In the genomic region with DNA sequence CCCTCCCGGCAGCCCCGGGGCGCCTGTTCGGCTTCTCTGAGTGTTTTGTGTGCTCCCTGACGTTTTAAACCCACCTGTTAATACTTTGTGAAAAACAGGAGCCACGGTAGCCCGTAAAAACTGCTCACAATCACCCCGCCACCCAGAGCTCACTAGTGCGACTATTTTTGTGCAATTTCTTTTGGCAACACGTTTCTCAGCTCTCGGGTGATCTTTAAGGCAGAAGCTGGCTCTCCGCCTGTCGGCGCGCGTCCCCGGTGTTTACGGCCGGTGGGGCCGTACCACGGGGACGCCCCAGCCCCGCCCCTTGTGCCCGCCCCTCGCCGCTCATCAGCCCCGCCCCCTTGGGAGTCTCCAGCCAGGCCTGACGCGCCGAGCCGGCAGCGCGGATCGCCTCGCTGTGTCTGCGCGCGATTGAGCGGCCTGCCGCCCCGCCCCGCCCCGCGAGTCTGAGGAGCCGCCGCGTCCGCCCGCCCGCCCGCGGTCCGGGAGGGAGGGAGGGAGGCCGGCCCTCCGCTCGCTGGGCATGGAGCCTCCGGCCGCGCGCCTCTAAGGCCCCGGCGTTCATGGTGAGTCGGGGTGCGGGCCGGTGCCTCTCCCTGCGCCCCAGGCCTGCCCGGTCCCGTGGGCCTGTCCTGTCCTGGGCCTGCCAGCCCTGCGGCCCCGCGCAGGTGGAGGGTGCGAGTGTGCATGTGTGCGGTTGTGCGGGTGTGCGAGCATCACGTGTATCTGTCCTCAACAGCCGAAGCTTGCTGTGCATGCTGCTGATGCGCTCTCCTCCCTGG, we compare ENCODE assay signal across 8 cellular contexts. TPM values are rescaled to one million over a fixed set of nuclear protein-coding genes. Genes with fewer than 3 reads are reported as not detected.
DNase-seq lines count a peak whose midpoint lies in the region; ATAC-seq and TF ChIP-seq lines count a peak whose summit lies in the region.

No MANE protein-coding gene starts in this region.

- peaks cover 6% of the 10 kb centered on the region for H3K23me2 ChIP-seq in H9 (ENCODE audit: insufficient read length, low read depth, low read length, poor library complexity, severe bottlenecking)

- peak overlapping the region; percentile 85 to 98 for H3K4me3 Mint-ChIP-seq in H9

- H3K18ac ChIP-seq in H9 (ENCODE audit: insufficient read length, low read depth, low read length) (peak overlapping the region; percentile 83), neuronal stem cell (ENCODE audit: low read length) (peak overlapping the region; percentile 97)

- H3K27me3 ChIP-seq in H9 (ENCODE audit: insufficient read depth, low read length) (no peaks in the 10 kb centered on the region), MG63 (no peaks in the 10 kb centered on the region), foreskin keratinocyte (no peaks in the 10 kb centered on the region), neuronal stem cell (ENCODE audit: control insufficient read depth in 3 of 3, insufficient read depth in 3 of 3, low read depth in 1 of 3, low read length in 3 of 3) (no peaks in the 10 kb centered on the region)

- TF ChIP-seq CTCF in H9 (conservative IDR thresholded peaks at IDR 0.05) (0 out of 3 replicates have a peak, but pooled peaks have one; percentile 8), foreskin keratinocyte (conservative IDR thresholded peaks at IDR 0.05) (peak; percentile 48)

- H2AFZ ChIP-seq in H9 (ENCODE audit: low read length) (no peak overlapping the region), neuronal stem cell (ENCODE audit: low read length) (peak overlapping the region; percentile 89)

- no peak overlapping the region for H2BK12ac ChIP-seq in H9 (ENCODE audit: insufficient read length, low read depth, low read length)
- peak overlapping the region; percentile 14 for H2BK12ac ChIP-seq in neuronal stem cell (ENCODE audit: low read length)

- H2BK20ac ChIP-seq in H9 (ENCODE audit: low read depth, low read length, poor library complexity, severe bottlenecking), result no peak overlapping the region

- H3K9me3 Mint-ChIP-seq in H9, result no peaks in the 10 kb centered on the region

- H4K8ac ChIP-seq in H9 (replicated peaks; ENCODE audit: insufficient read length, low read depth, low read length), result no peak overlapping the region
- peak overlapping the region; percentile 94 for H4K8ac ChIP-seq in neuronal stem cell (ENCODE audit: low read depth, low read length)

- H2BK5ac ChIP-seq in H9 (ENCODE audit: insufficient read length, low read length), result no peak overlapping the region
- no peak overlapping the region for H2BK5ac ChIP-seq in neuronal stem cell (ENCODE audit: low read length)

- H2BK120ac ChIP-seq in H9 (ENCODE audit: low read depth, low read length, poor library complexity, severe bottlenecking) (no peak overlapping the region), neuronal stem cell (ENCODE audit: low read depth, low read length) (no peak overlapping the region)

- H3K36me3 Mint-ChIP-seq in H9 (ENCODE audit: insufficient read depth in 1 of 3, low read depth in 3 of 3), result no peaks in the 10 kb centered on the region; a peak in 2 of 7 replicates

- ATAC-seq in foreskin keratinocyte, result peak; percentile 73

- peak overlapping the region; percentile 8 for H3K27ac ChIP-seq in H9 (ENCODE audit: insufficient read length, low read depth, low read length)
- H3K27ac ChIP-seq in foreskin keratinocyte, result peak overlapping the region; percentile 83
- H3K27ac ChIP-seq in neuronal stem cell (replicated peaks; ENCODE audit: low read length), result peak overlapping the region; percentile 79

- peak; percentile 68 for DNase-seq in GF-D8 (lab: John Stamatoyannopoulos, UW)
- peak; percentile 95 for DNase-seq in H9
- DNase-seq in MG63, result peak; percentile 89
- DNase-seq in SIG-M5 (lab: John Stamatoyannopoulos, UW), result peak; percentile 30
- peak; percentile 87 for DNase-seq in activated gamma-delta T cell treated with anti-CD3 and anti-CD28 coated beads, Interleukin-2, amount 50 U/mL, for 16 hours (ENCODE audit: low read depth)
- DNase-seq in foreskin keratinocyte, result peak; percentile 67 to 84
- peak; percentile 93 for DNase-seq in neuronal stem cell (ENCODE audit: low spot score)
- DNase-seq in stromal cell of bone marrow (ENCODE audit: low read depth), result peak; percentile 90

- H3K14ac ChIP-seq in H9 (ENCODE audit: insufficient read depth, low read length) (peak overlapping the region; percentile 95), neuronal stem cell (ENCODE audit: low read length) (peak overlapping the region; percentile 92)

- H3K79me2 ChIP-seq in H9 (ENCODE audit: insufficient read depth, low read length), result peaks cover 17% of the 10 kb centered on the region; the same call in 1 of the 2 replicates

- H3K4me2 ChIP-seq in H9 (ENCODE audit: insufficient read depth, insufficient read length, low read length), result peak overlapping the region; percentile 87
- H3K4me2 ChIP-seq in neuronal stem cell (ENCODE audit: insufficient read depth, low read length, poor library complexity, severe bottlenecking), result peak overlapping the region; percentile 89

- H4K5ac ChIP-seq in H9 (ENCODE audit: insufficient read length, low read depth, low read length), result peak overlapping the region; percentile 81

- peak overlapping the region; percentile 92 to 99 (median 97) for H3K27ac Mint-ChIP-seq in H9

- peaks cover 43 to 44% of the 10 kb centered on the region in 2 experiments for H3K4me1 Mint-ChIP-seq in H9

- H3K9ac ChIP-seq in H9 (ENCODE audit: extremely low read depth, insufficient read length, low read length) (peak overlapping the region; percentile 90), neuronal stem cell (ENCODE audit: low read depth, low read length, poor library complexity) (peak overlapping the region; percentile 99)

- no peak overlapping the region for H3K56ac ChIP-seq in H9 (ENCODE audit: insufficient read length, low read depth, low read length)

- H3K4ac ChIP-seq in H9 (ENCODE audit: low read depth, low read length) (no peak overlapping the region), neuronal stem cell (ENCODE audit: low read length) (no peak overlapping the region)

- H3K4me3 ChIP-seq in MG63 (peak overlapping the region; percentile 76), neuronal stem cell (ENCODE audit: low read length in 2 of 2) (peak overlapping the region; percentile 63 to 97)

- H3K4me1 ChIP-seq in H9 (ENCODE audit: insufficient read depth, low read length), result peaks cover 5% of the 10 kb centered on the region; the same call in 1 of the 2 replicates
- peaks cover 8% of the 10 kb centered on the region for H3K4me1 ChIP-seq in foreskin keratinocyte
- H3K4me1 ChIP-seq in neuronal stem cell (ENCODE audit: control insufficient read depth in 2 of 2, insufficient read depth in 1 of 2, low read depth in 1 of 2, low read length in 2 of 2), result peaks cover 17 to 21% of the 10 kb centered on the region in 2 donors

- no peak overlapping the region for H3T11ph ChIP-seq in H9 (ENCODE audit: low read length)

- H3K36me3 ChIP-seq in MG63, result no peaks in the 10 kb centered on the region
- H3K36me3 ChIP-seq in neuronal stem cell (replicated peaks in 1 of 2; ENCODE audit: control insufficient read depth in 2 of 2, insufficient read depth in 2 of 2, low read length in 2 of 2), result peaks cover 10 to 24% of the 10 kb centered on the region in 2 donors

- H3K9me3 ChIP-seq in H9 (ENCODE audit: control insufficient read depth, low read depth, low read length) (no peaks in the 10 kb centered on the region), MG63 (no peaks in the 10 kb centered on the region), neuronal stem cell (replicated peaks in 1 of 2; ENCODE audit: control insufficient read depth in 2 of 2, insufficient read depth in 1 of 2, low read depth in 1 of 2, low read length in 2 of 2) (no peaks in the 10 kb centered on the region)

- peaks cover 8% of the 10 kb centered on the region for H3K79me1 ChIP-seq in H9 (ENCODE audit: insufficient read depth, low read depth, low read length, poor library complexity, severe bottlenecking)
- peaks cover 11% of the 10 kb centered on the region for H3K79me1 ChIP-seq in neuronal stem cell (ENCODE audit: low read depth, low read length)

- no peaks in the 10 kb centered on the region for H3K27me3 Mint-ChIP-seq in H9 (ENCODE audit: low read depth)

- no peak overlapping the region for H2BK15ac ChIP-seq in H9 (ENCODE audit: low read depth, low read length)
- peak overlapping the region; percentile 83 for H2BK15ac ChIP-seq in neuronal stem cell (ENCODE audit: low read length)

- H2AK5ac ChIP-seq in H9 (ENCODE audit: insufficient read length, low read length) (no peak overlapping the region), neuronal stem cell (ENCODE audit: low read depth, low read length) (peak overlapping the region; percentile 65)

- peaks cover 4% of the 10 kb centered on the region for H4K20me1 ChIP-seq in H9 (ENCODE audit: control insufficient read depth, insufficient read depth, insufficient read length)

- no peak overlapping the region for H4K91ac ChIP-seq in H9 (ENCODE audit: insufficient read length, low read depth, low read length)
- no peak overlapping the region for H4K91ac ChIP-seq in neuronal stem cell (ENCODE audit: low read depth, low read length, poor library complexity)

- no CpG with 5 or more reads among the region's 78 CpGs for WGBS in H9 (ENCODE audit: extremely low coverage, insufficient read length, low lambda C conversion rate)
- WGBS in neuronal stem cell (ENCODE audit: extremely low coverage in 2 of 2, insufficient read length in 2 of 2, insufficient replicate concordance in 1 of 2), 2 donors, result no CpG with 5 or more reads among the region's 78 CpGs

- no peak overlapping the region for H3K23ac ChIP-seq in H9 (ENCODE audit: insufficient read length, low read depth, low read length)
- H3K23ac ChIP-seq in neuronal stem cell (ENCODE audit: low read depth, low read length, poor library complexity), result peak overlapping the region; percentile 92

RNA-seq across cellular contexts. Expression of a gene that starts 56.2 kb away (rescaled TPM):
- total RNA-seq in H9 (2021) (14.0 and 17.0 TPM in 2 replicates), foreskin keratinocyte (10.0 and 11.0 TPM in 2 replicates)
- total RNA-seq in MG63 (2014; rRNA removed; shearing (Covaris generic); ENCODE audit: low replicate concordance), result 5.7 and 7.6 TPM in 2 replicates
- polyA plus RNA-seq in foreskin keratinocyte, result 5.1 and 5.5 TPM in 2 replicates
- 9.9 TPM for polyA plus RNA-seq in neuronal stem cell (2013, experiment 1 of 2)
- polyA plus RNA-seq in neuronal stem cell (2013, experiment 2 of 2), result 9.9 TPM

Comparison
In these comparisons a context has a peak if more than half of its experiments do, and no peak if none do; other contexts are left out.
1. Peak in every context shown above with its lines: DNase-seq, ATAC-seq, H3K4me3 ChIP-seq and H3K27ac ChIP-seq.
2. DNase-seq: peak in every context shown above with its lines; median percentile 95 in H9; 93 in neuronal stem cell; 90 in stromal cell of bone marrow; 89 in MG63; 87 in activated gamma-delta T cell treated with anti-CD3 and anti-CD28 coated beads, Interleukin-2, amount 50 U/mL, for 16 hours; 76 in foreskin keratinocyte; 68 in GF-D8; 30 in SIG-M5.
3. H3K27ac ChIP-seq: peak in every context shown above with its lines; median percentile 83 in foreskin keratinocyte; 79 in neuronal stem cell; 8 in H9.